In the genomic region with DNA sequence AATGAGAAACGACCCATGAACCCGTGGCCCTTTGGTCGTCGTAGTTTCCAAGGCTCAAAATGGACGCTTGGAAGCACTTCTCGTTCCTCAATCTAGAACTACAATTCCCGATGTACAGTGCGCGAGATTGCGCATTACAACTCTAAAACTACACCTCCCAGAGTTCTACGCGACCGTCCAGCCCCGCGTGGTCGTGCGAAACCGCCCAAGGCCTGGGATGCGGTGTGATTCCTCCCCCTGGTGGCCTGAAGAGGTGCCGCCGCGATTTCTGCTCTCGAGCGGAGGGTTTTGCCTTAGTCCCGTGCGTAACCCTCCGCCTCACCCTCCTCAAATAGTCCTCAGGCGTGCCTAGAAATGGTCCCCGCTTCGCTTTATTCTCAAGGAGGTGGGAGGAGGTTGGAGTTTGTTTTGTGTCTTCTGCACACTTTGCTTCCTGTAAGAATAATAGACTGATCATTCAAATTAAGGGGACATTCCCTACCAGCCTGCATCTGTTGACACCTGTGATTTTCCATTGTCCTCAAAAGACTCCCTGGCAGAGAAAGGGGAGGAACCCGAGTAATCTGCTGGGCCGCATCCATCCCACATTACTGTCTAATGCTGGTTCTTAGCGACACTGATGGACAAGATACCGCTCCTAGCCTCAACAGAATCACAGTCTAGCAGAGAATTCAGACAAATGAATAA, we compare ENCODE assay signal across 1 cellular context.
TF ChIP-seq lines count a peak whose summit lies in the region.

No MANE protein-coding gene starts in this region.

TF ChIP-seq in HEK293, 187 proteins besides CTCF, POLR2A, EP300 and RAD21 (continued from another document and continues in another):
- TF ChIP-seq, protein P1, sequence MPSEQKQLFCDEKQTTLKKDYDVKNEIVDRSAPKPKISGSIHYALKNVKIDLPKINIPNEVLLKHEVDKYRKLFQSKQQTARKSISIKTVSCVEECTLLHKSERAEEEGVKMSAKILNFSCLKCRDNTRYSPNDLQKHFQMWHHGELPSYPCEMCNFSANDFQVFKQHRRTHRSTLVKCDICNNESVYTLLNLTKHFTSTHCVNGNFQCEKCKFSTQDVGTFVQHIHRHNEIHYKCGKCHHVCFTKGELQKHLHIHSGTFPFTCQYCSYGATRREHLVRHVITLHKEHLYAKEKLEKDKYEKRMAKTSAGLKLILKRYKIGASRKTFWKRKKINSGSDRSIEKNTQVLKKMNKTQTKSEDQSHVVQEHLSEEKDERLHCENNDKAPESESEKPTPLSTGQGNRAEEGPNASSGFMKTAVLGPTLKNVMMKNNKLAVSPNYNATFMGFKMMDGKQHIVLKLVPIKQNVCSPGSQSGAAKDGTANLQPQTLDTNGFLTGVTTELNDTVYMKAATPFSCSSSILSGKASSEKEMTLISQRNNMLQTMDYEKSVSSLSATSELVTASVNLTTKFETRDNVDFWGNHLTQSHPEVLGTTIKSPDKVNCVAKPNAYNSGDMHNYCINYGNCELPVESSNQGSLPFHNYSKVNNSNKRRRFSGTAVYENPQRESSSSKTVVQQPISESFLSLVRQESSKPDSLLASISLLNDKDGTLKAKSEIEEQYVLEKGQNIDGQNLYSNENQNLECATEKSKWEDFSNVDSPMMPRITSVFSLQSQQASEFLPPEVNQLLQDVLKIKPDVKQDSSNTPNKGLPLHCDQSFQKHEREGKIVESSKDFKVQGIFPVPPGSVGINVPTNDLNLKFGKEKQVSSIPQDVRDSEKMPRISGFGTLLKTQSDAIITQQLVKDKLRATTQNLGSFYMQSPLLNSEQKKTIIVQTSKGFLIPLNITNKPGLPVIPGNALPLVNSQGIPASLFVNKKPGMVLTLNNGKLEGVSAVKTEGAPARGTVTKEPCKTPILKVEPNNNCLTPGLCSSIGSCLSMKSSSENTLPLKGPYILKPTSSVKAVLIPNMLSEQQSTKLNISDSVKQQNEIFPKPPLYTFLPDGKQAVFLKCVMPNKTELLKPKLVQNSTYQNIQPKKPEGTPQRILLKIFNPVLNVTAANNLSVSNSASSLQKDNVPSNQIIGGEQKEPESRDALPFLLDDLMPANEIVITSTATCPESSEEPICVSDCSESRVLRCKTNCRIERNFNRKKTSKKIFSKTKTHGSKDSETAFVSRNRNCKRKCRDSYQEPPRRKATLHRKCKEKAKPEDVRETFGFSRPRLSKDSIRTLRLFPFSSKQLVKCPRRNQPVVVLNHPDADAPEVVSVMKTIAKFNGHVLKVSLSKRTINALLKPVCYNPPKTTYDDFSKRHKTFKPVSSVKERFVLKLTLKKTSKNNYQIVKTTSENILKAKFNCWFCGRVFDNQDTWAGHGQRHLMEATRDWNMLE (tag by site-specific recombination; conservative IDR thresholded peaks at IDR 0.05; ENCODE audit: low read depth): peak; percentile 84
- peak; percentile 87 for TF ChIP-seq ZBTB8A (tag by site-specific recombination; IDR thresholded peaks at IDR 0.05)
- peak; percentile 90 for TF ChIP-seq KLF1 (tag by site-specific recombination; IDR thresholded peaks at IDR 0.05)
- no peak for TF ChIP-seq ZNF571 (tag by site-specific recombination; IDR thresholded peaks at IDR 0.05)
- TF ChIP-seq, protein P2, sequence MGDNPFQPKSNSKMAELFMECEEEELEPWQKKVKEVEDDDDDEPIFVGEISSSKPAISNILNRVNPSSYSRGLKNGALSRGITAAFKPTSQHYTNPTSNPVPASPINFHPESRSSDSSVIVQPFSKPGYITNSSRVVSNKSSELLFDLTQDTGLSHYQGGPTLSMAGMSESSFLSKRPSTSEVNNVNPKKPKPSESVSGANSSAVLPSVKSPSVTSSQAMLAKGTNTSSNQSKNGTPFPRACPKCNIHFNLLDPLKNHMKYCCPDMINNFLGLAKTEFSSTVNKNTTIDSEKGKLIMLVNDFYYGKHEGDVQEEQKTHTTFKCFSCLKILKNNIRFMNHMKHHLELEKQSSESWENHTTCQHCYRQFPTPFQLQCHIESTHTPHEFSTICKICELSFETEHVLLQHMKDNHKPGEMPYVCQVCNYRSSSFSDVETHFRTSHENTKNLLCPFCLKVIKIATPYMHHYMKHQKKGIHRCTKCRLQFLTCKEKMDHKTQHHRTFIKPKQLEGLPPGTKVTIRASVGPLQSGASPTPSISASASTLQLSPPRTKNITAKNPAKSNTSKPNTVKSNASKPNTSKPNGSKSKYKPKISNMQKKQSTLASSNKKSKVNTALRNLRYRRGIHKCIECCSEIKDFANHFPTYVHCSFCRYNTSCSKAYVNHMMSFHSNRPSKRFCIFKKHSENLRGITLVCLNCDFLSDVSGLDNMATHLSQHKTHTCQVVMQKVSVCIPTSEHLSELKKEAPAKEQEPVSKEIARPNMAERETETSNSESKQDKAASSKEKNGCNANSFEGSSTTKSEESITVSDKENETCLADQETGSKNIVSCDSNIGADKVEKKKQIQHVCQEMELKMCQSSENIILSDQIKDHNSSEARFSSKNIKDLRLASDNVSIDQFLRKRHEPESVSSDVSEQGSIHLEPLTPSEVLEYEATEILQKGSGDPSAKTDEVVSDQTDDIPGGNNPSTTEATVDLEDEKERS (tag by site-specific recombination; IDR thresholded peaks at IDR 0.05): peak; percentile 78; the same call in 1 of the 2 replicates
- peak; percentile 81 for TF ChIP-seq PRDM1 (tag by site-specific recombination; IDR thresholded peaks at IDR 0.05)
- peak; percentile 99 for TF ChIP-seq ZSCAN23 (tag by site-specific recombination; IDR thresholded peaks at IDR 0.05)
- TF ChIP-seq, protein P3, sequence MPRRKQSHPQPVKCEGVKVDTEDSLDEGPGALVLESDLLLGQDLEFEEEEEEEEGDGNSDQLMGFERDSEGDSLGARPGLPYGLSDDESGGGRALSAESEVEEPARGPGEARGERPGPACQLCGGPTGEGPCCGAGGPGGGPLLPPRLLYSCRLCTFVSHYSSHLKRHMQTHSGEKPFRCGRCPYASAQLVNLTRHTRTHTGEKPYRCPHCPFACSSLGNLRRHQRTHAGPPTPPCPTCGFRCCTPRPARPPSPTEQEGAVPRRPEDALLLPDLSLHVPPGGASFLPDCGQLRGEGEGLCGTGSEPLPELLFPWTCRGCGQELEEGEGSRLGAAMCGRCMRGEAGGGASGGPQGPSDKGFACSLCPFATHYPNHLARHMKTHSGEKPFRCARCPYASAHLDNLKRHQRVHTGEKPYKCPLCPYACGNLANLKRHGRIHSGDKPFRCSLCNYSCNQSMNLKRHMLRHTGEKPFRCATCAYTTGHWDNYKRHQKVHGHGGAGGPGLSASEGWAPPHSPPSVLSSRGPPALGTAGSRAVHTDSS (tag by site-specific recombination; IDR thresholded peaks at IDR 0.05): peak; percentile 92
- TF ChIP-seq ZNF560 (tag by site-specific recombination; IDR thresholded peaks at IDR 0.05; ENCODE audit: borderline replicate concordance): no peak
- TF ChIP-seq, protein P4, sequence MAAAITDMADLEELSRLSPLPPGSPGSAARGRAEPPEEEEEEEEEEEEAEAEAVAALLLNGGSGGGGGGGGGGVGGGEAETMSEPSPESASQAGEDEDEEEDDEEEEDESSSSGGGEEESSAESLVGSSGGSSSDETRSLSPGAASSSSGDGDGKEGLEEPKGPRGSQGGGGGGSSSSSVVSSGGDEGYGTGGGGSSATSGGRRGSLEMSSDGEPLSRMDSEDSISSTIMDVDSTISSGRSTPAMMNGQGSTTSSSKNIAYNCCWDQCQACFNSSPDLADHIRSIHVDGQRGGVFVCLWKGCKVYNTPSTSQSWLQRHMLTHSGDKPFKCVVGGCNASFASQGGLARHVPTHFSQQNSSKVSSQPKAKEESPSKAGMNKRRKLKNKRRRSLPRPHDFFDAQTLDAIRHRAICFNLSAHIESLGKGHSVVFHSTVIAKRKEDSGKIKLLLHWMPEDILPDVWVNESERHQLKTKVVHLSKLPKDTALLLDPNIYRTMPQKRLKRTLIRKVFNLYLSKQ (tag by site-specific recombination; IDR thresholded peaks at IDR 0.05; ENCODE audit: borderline replicate concordance): no peak
- peak; percentile 82 for TF ChIP-seq ZNF843 (tag by site-specific recombination; IDR thresholded peaks at IDR 0.05)
- 0 out of 2 replicates have a peak, but pooled peaks have one; percentile 36 for TF ChIP-seq ZNF16 (tag by site-specific recombination; IDR thresholded peaks at IDR 0.05; ENCODE audit: low read depth)
- TF ChIP-seq, protein P5, sequence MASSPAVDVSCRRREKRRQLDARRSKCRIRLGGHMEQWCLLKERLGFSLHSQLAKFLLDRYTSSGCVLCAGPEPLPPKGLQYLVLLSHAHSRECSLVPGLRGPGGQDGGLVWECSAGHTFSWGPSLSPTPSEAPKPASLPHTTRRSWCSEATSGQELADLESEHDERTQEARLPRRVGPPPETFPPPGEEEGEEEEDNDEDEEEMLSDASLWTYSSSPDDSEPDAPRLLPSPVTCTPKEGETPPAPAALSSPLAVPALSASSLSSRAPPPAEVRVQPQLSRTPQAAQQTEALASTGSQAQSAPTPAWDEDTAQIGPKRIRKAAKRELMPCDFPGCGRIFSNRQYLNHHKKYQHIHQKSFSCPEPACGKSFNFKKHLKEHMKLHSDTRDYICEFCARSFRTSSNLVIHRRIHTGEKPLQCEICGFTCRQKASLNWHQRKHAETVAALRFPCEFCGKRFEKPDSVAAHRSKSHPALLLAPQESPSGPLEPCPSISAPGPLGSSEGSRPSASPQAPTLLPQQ (tag by site-specific recombination; IDR thresholded peaks at IDR 0.05): peak; percentile 94
- TF ChIP-seq ZNF221 (tag by site-specific recombination; IDR thresholded peaks at IDR 0.05; ENCODE audit: borderline replicate concordance): peak; percentile 81; the same call in 1 of the 2 replicates
- peak; percentile 95; the same call in 1 of the 2 replicates for TF ChIP-seq ZNF626 (tag by site-specific recombination; IDR thresholded peaks at IDR 0.05)
- TF ChIP-seq, protein P6, sequence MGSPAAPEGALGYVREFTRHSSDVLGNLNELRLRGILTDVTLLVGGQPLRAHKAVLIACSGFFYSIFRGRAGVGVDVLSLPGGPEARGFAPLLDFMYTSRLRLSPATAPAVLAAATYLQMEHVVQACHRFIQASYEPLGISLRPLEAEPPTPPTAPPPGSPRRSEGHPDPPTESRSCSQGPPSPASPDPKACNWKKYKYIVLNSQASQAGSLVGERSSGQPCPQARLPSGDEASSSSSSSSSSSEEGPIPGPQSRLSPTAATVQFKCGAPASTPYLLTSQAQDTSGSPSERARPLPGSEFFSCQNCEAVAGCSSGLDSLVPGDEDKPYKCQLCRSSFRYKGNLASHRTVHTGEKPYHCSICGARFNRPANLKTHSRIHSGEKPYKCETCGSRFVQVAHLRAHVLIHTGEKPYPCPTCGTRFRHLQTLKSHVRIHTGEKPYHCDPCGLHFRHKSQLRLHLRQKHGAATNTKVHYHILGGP (tag by site-specific recombination; IDR thresholded peaks at IDR 0.05): peak; percentile 78
- peak; percentile 91 for TF ChIP-seq ZNF394 (tag by site-specific recombination; IDR thresholded peaks at IDR 0.05; ENCODE audit: borderline replicate concordance)
- TF ChIP-seq, protein P7, sequence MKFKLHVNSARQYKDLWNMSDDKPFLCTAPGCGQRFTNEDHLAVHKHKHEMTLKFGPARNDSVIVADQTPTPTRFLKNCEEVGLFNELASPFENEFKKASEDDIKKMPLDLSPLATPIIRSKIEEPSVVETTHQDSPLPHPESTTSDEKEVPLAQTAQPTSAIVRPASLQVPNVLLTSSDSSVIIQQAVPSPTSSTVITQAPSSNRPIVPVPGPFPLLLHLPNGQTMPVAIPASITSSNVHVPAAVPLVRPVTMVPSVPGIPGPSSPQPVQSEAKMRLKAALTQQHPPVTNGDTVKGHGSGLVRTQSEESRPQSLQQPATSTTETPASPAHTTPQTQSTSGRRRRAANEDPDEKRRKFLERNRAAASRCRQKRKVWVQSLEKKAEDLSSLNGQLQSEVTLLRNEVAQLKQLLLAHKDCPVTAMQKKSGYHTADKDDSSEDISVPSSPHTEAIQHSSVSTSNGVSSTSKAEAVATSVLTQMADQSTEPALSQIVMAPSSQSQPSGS (tag by site-specific recombination; IDR thresholded peaks at IDR 0.05; ENCODE audit: low read depth): no peak; the same call in 1 of the 2 replicates
- 0 out of 2 replicates have a peak, but pooled peaks have one; percentile 61 for TF ChIP-seq IKZF3 (tag by site-specific recombination; IDR thresholded peaks at IDR 0.05)
- TF ChIP-seq ZNF155 (tag by site-specific recombination; IDR thresholded peaks at IDR 0.05): no peak
- TF ChIP-seq, protein P8, sequence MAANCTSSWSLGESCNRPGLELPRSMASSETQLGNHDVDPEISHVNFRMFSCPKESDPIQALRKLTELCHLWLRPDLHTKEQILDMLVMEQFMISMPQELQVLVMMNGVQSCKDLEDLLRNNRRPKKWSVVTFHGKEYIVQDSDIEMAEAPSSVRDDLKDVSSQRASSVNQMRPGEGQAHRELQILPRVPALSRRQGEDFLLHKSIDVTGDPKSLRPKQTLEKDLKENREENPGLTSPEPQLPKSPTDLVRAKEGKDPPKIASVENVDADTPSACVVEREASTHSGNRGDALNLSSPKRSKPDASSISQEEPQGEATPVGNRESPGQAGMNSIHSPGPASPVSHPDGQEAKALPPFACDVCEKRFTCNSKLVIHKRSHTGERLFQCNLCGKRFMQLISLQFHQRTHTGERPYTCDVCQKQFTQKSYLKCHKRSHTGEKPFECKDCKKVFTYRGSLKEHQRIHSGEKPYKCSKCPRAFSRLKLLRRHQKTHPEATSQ (tag by site-specific recombination; IDR thresholded peaks at IDR 0.05): peak; percentile 89; the same call in 1 of the 2 replicates
- peak; percentile 46; the same call in 1 of the 2 replicates for TF ChIP-seq ZNF548 (tag by site-specific recombination; IDR thresholded peaks at IDR 0.05)
- TF ChIP-seq ZNF114 (tag by site-specific recombination; IDR thresholded peaks at IDR 0.05): no peak
- TF ChIP-seq ZNF140 (tag by site-specific recombination; IDR thresholded peaks at IDR 0.05): no peak
- peak; percentile 88 for TF ChIP-seq KLF9 (tag by site-specific recombination; IDR thresholded peaks at IDR 0.05; ENCODE audit: low read depth)
- peak; percentile 92 for TF ChIP-seq ZNF629 (tag by site-specific recombination; IDR thresholded peaks at IDR 0.05)
- peak; percentile 100 for TF ChIP-seq ZNF324 (tag by site-specific recombination; IDR thresholded peaks at IDR 0.05)
- TF ChIP-seq ZNF670 (tag by site-specific recombination; IDR thresholded peaks at IDR 0.05; ENCODE audit: low read depth): no peak
- TF ChIP-seq ZNF777 (tag by site-specific recombination; IDR thresholded peaks at IDR 0.05; ENCODE audit: borderline replicate concordance): no peak
- no peak for TF ChIP-seq ZNF266 (tag by site-specific recombination; IDR thresholded peaks at IDR 0.05; ENCODE audit: low read depth)
- TF ChIP-seq ZNF830 (tag by site-specific recombination; IDR thresholded peaks at IDR 0.05; ENCODE audit: low read depth): no peak
- TF ChIP-seq, protein P9, sequence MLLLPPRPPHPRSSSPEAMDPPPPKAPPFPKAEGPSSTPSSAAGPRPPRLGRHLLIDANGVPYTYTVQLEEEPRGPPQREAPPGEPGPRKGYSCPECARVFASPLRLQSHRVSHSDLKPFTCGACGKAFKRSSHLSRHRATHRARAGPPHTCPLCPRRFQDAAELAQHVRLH (tag by site-specific recombination; IDR thresholded peaks at IDR 0.05): peak; percentile 97
- peak; percentile 100 for TF ChIP-seq ZNF391 (tag by site-specific recombination; IDR thresholded peaks at IDR 0.05; ENCODE audit: borderline replicate concordance, low read depth)
- TF ChIP-seq ZNF335 (tag by site-specific recombination; conservative IDR thresholded peaks at IDR 0.05): peak; percentile 86
- TF ChIP-seq, protein P10, sequence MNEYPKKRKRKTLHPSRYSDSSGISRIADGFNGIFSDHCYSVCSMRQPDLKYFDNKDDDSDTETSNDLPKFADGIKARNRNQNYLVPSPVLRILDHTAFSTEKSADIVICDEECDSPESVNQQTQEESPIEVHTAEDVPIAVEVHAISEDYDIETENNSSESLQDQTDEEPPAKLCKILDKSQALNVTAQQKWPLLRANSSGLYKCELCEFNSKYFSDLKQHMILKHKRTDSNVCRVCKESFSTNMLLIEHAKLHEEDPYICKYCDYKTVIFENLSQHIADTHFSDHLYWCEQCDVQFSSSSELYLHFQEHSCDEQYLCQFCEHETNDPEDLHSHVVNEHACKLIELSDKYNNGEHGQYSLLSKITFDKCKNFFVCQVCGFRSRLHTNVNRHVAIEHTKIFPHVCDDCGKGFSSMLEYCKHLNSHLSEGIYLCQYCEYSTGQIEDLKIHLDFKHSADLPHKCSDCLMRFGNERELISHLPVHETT (tag by site-specific recombination; IDR thresholded peaks at IDR 0.05): peak; percentile 99
- no peak for TF ChIP-seq ZNF292 (tag by site-specific recombination; IDR thresholded peaks at IDR 0.05; ENCODE audit: borderline replicate concordance, low read depth)
